Comparison of ENCODE assay signal across 9 cellular contexts in genomic region chr15:90561344-90562244, GRCh38. TPM values are rescaled to one million over a fixed set of nuclear protein-coding genes. Genes with fewer than 3 reads are reported as not detected.
DNase-seq lines count a peak whose midpoint lies in the region; ATAC-seq and TF ChIP-seq lines count a peak whose summit lies in the region.
"Had no signal": no experiment of that assay in that cellular context is flagged by ENCODE, and none has a peak within 500 bp of the region (broad histone marks: within the 10 kb centered on the region; RNA-seq: fewer than 3 reads in every experiment).

No MANE protein-coding gene starts in this region.

- WGBS in suprapubic skin = 34% methylated on average over 5 of the region's 5 CpGs

- no peaks in the 10 kb centered on the region for H3K9me3 ChIP-seq in suprapubic skin

- no peaks in the 10 kb centered on the region for H3K9me3 Mint-ChIP-seq in activated T-helper 1 cell treated with anti-CD3 and anti-CD28 coated beads, Interleukin-12 subunit alpha, Interleukin-12 subunit beta, Interleukin-2, Interleukin-4 antibody, amounts not matched to agents 30 ng/mL and 10 ng/mL and 1 ng/mL, durations not matched to agents 14 hours and 24 hours and 36 hours

- H3K4me3 Mint-ChIP-seq in activated T-helper 1 cell treated with anti-CD3 and anti-CD28 coated beads, Interleukin-12 subunit alpha, Interleukin-12 subunit beta, Interleukin-2, Interleukin-4 antibody, amounts not matched to agents 30 ng/mL and 10 ng/mL and 1 ng/mL, durations not matched to agents 14 hours and 24 hours and 36 hours = peak overlapping the region; percentile 55

- H3K4me1 Mint-ChIP-seq in activated T-helper 1 cell treated with anti-CD3 and anti-CD28 coated beads, Interleukin-12 subunit alpha, Interleukin-12 subunit beta, Interleukin-2, Interleukin-4 antibody, amounts not matched to agents 30 ng/mL and 10 ng/mL and 1 ng/mL, durations not matched to agents 14 hours and 24 hours and 36 hours (ENCODE audit: low read depth) = peaks cover 92% of the 10 kb centered on the region

- DNase-seq in SIG-M5 treated with dmso at 0.1 percent for 504 hours (lab: John Stamatoyannopoulos, UW; ENCODE audit: unreplicated experiment) (peak; percentile 60), SIG-M5 (lab: John Stamatoyannopoulos, UW) (no peak), iris pigment epithelial cell (ENCODE audit: low read depth) (peak; percentile 47), suprapubic skin (ENCODE audit: low spot score in 2 of 2) (no peak), DMS153 (lab: John Stamatoyannopoulos, UW) (no peak), NCI-H510A treated with DMSO at 0.1 percent for 48 hours (lab: John Stamatoyannopoulos, UW) (no peak)
- DNase-seq in activated T-helper 1 cell treated with anti-CD3 and anti-CD28 coated beads, Interleukin-12 subunit alpha, Interleukin-12 subunit beta, Interleukin-2, Interleukin-4 antibody, amounts not matched to agents 30 ng/mL and 10 ng/mL and 1 ng/mL, durations not matched to agents 14 hours and 24 hours and 36 hours (ENCODE audit: low spot score) = peak; percentile 48
- DNase-seq: ACHN had no signal

- ATAC-seq in HG02852 (IDR thresholded peaks at IDR 0.05; ENCODE audit: unreplicated experiment) = no peak

- H3K4me3 ChIP-seq in suprapubic skin = no peak overlapping the region

- no peak for TF ChIP-seq EP300 in suprapubic skin (IDR thresholded peaks at IDR 0.05)

- no peaks in the 10 kb centered on the region for H3K36me3 ChIP-seq in suprapubic skin

- H3K27me3 Mint-ChIP-seq in activated T-helper 1 cell treated with anti-CD3 and anti-CD28 coated beads, Interleukin-12 subunit alpha, Interleukin-12 subunit beta, Interleukin-2, Interleukin-4 antibody, amounts not matched to agents 30 ng/mL and 10 ng/mL and 1 ng/mL, durations not matched to agents 14 hours and 24 hours and 36 hours (ENCODE audit: insufficient read depth) = no peaks in the 10 kb centered on the region

- peaks cover 70% of the 10 kb centered on the region for H3K4me1 ChIP-seq in suprapubic skin

- peak overlapping the region; percentile 84 for H3K27ac Mint-ChIP-seq in activated T-helper 1 cell treated with anti-CD3 and anti-CD28 coated beads, Interleukin-12 subunit alpha, Interleukin-12 subunit beta, Interleukin-2, Interleukin-4 antibody, amounts not matched to agents 30 ng/mL and 10 ng/mL and 1 ng/mL, durations not matched to agents 14 hours and 24 hours and 36 hours

- TF ChIP-seq POLR2A in suprapubic skin (IDR thresholded peaks at IDR 0.05) = no peak

- intact Hi-C loops in activated T-helper 1 cell treated with anti-CD3 and anti-CD28 coated beads, Interleukin-12 subunit alpha, Interleukin-12 subunit beta, Interleukin-2, Interleukin-4 antibody, amounts not matched to agents 30 ng/mL and 10 ng/mL and 1 ng/mL, durations not matched to agents 14 hours and 24 hours and 36 hours (cut with micrococcal nuclease) = loop anchor here (1.0 to 2.0 kb wide), 3 partner anchors 15 to 33 kb away; no protein-coding TSS in a partner anchor

- no peak for TF ChIP-seq CTCF in suprapubic skin (IDR thresholded peaks at IDR 0.05)

- peak overlapping the region; percentile 80 for H3K27ac ChIP-seq in suprapubic skin

- H3K27me3 ChIP-seq in suprapubic skin = no peaks in the 10 kb centered on the region

- peaks cover 29% of the 10 kb centered on the region for H3K36me3 Mint-ChIP-seq in activated T-helper 1 cell treated with anti-CD3 and anti-CD28 coated beads, Interleukin-12 subunit alpha, Interleukin-12 subunit beta, Interleukin-2, Interleukin-4 antibody, amounts not matched to agents 30 ng/mL and 10 ng/mL and 1 ng/mL, durations not matched to agents 14 hours and 24 hours and 36 hours (ENCODE audit: low read depth)

RNA-seq across cellular contexts. Expression of gene CRTC3, which starts 31.9 kb away (rescaled TPM):
- total RNA-seq in activated T-helper 1 cell treated with anti-CD3 and anti-CD28 coated beads, Interleukin-12 subunit alpha, Interleukin-12 subunit beta, Interleukin-2, Interleukin-4 antibody, amounts not matched to agents 30 ng/mL and 10 ng/mL and 1 ng/mL, durations not matched to agents 14 hours and 24 hours and 36 hours = 54.0 and 61.2 TPM in 2 replicates
- 10 to 100 TPM; 23.6 to 50.4 (median 33.4) TPM for total RNA-seq in suprapubic skin

Comparison
In these comparisons a context has a peak if more than half of its experiments do, and no peak if none do; other contexts are left out.
1. DNase-seq: peak in SIG-M5 treated with dmso at 0.1 percent for 504 hours (single experiment), activated T-helper 1 cell treated with anti-CD3 and anti-CD28 coated beads, Interleukin-12 subunit alpha, Interleukin-12 subunit beta, Interleukin-2, Interleukin-4 antibody, amounts not matched to agents 30 ng/mL and 10 ng/mL and 1 ng/mL, durations not matched to agents 14 hours and 24 hours and 36 hours (single experiment) and iris pigment epithelial cell (single experiment); none in SIG-M5 (single experiment), suprapubic skin (0 of 2), DMS153 (single experiment) and NCI-H510A treated with DMSO at 0.1 percent for 48 hours (single experiment).